Comparison of ENCODE assay signal across 14 cellular contexts in genomic region chr4:174036563-174036962, GRCh38.
"Had no signal": no experiment of that assay in that cellular context is flagged by ENCODE, and none has a peak within 500 bp of the region (broad histone marks: within the 10 kb centered on the region; RNA-seq: fewer than 3 reads in every experiment).

No MANE protein-coding gene starts in this region.

- H3K27me3 ChIP-seq: colonic mucosa, foreskin keratinocyte, spleen, transverse colon had no signal

- ATAC-seq: activated CD4-positive, alpha-beta T cell treated with anti-CD3 and anti-CD28 coated beads for 36 hours; activated CD8-positive, alpha-beta T cell treated with anti-CD3 and anti-CD28 coated beads for 36 hours; foreskin keratinocyte; left lobe of liver; sciatic nerve; stimulated activated naive B cell treated with anti-CD40 and anti-IgM and Interleukin-4, amounts not matched to agents 10 μg/mL and 1 μg/mL and 100 μg/mL, for 72 hours had no signal

- H3K27ac ChIP-seq: colonic mucosa, foreskin keratinocyte, prostate gland, spleen, transverse colon, WERI-Rb-1 had no signal

- H3K9me3 ChIP-seq: colonic mucosa, prostate gland, spleen, transverse colon had no signal

- H3K36me3 ChIP-seq: colonic mucosa, prostate gland, spleen, transverse colon, WERI-Rb-1 had no signal

- DNase-seq: activated CD4-positive, alpha-beta T cell treated with anti-CD3 and anti-CD28 coated beads for 36 hours; activated CD8-positive, alpha-beta memory T cell treated with anti-CD3 and anti-CD28 coated beads, Interleukin-2, amount 50 U/mL, for 48 hours; activated CD8-positive, alpha-beta T cell treated with anti-CD3 and anti-CD28 coated beads for 36 hours; colonic mucosa; foreskin keratinocyte; nephron progenitor cell; spleen; stimulated activated CD4-positive, alpha-beta T cell treated with anti-CD3 and anti-CD28 coated beads, Interleukin-2, amount 100 ng/mL, for 24 hours; stimulated activated naive B cell treated with anti-CD40 and anti-IgM and Interleukin-4, amounts not matched to agents 10 μg/mL and 1 μg/mL and 100 μg/mL, for 72 hours; transverse colon; WERI-Rb-1 had no signal

- H3K4me3 ChIP-seq: colonic mucosa, prostate gland, spleen, transverse colon had no signal

- H3K4me1 ChIP-seq: colonic mucosa, foreskin keratinocyte, prostate gland, spleen, transverse colon had no signal
